7 cellular contexts compared by ENCODE assay signal in genomic region chr2:157497603-157498314, GRCh38. TPM values are rescaled to one million over a fixed set of nuclear protein-coding genes. Genes with fewer than 3 reads are reported as not detected.
A peak's percentile ranks its signal among the peaks of the same experiment; 100 is the strongest.
DNase-seq lines count a peak whose midpoint lies in the region; ATAC-seq and TF ChIP-seq lines count a peak whose summit lies in the region.

No MANE protein-coding gene starts in this region.

- no peak overlapping the region for H3K4me3 ChIP-seq in brain microvascular endothelial cell (ENCODE audit: low read depth, low read length)

- peak; percentile 32 for DNase-seq in G401 (ENCODE audit: low spot score)
- peak; percentile 51 for DNase-seq in NCI-H774 (lab: John Stamatoyannopoulos, UW)
- DNase-seq in brain microvascular endothelial cell: peak; percentile 16
- DNase-seq in left kidney (ENCODE audit: low read depth, low spot score): peak; percentile 41
- DNase-seq in 8988T: no peak

- H3K27me3 ChIP-seq in brain microvascular endothelial cell (replicated peaks): no peaks in the 10 kb centered on the region

- H3K27ac ChIP-seq in brain microvascular endothelial cell: no peak overlapping the region

- in situ Hi-C loops in G401 (cut with HindIII; ENCODE audit: low sequenced_read_pairs): no loop called here
- in situ Hi-C loops in brain microvascular endothelial cell (cut with HindIII; ENCODE audit: low pct_ligation_motif_present, low sequenced_read_pairs): no loop called here

- ATAC-seq in GM19468 (IDR thresholded peaks at IDR 0.05; ENCODE audit: extremely low read depth, unreplicated experiment): peak; percentile 85
- ATAC-seq in HG03460 (IDR thresholded peaks at IDR 0.05; ENCODE audit: unreplicated experiment): peak; percentile 91

- peak; percentile 79 for TF ChIP-seq CTCF in brain microvascular endothelial cell (IDR thresholded peaks at IDR 0.05; ENCODE audit: low read depth, low read length, missing control alignments)

- H3K36me3 ChIP-seq in brain microvascular endothelial cell (replicated peaks): no peaks in the 10 kb centered on the region

RNA-seq across cellular contexts. Expression of gene CYTIP, which starts 53.9 kb away (rescaled TPM):
- total RNA-seq in G401 (2014; rRNA removed; shearing (Covaris generic)): not detected in 2 replicates
